ENCODE assay signal across 17 cellular contexts in the genomic region with DNA sequence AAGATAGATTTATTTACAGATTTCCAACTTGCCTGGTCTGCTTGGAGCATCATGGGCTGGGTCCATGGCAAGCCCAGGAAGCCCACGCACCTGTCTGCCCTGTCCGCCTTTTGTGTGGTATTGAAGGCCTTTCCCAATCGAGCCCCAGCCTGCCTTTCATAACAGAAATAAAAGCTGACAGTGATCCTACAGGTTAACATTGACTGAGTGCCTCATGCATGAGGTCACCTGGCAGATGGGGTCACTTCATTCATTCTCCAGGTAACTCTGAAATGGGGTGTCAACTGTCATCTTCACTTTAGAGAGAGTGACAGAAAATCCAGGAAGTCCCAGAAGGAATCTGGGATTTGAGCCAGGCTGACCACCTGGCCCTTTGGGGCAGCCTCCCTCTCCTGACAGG.
"Had no signal": no experiment of that assay in that cellular context is flagged by ENCODE, and none has a peak within 500 bp of the region (broad histone marks: within the 10 kb centered on the region; RNA-seq: fewer than 3 reads in every experiment).

No MANE protein-coding gene starts in this region.

- H3K36me3 ChIP-seq: ascending aorta, colonic mucosa, gastroesophageal sphincter, right atrium auricular region, tibial artery, uterus had no signal

- DNase-seq: activated CD4-positive, alpha-beta T cell treated with anti-CD3 and anti-CD28 coated beads for 4 hours; activated CD8-positive, alpha-beta memory T cell treated with anti-CD3 and anti-CD28 coated beads, Interleukin-2, amount 50 U/mL, for 48 hours; activated CD8-positive, alpha-beta T cell treated with anti-CD3 and anti-CD28 coated beads for 36 hours; activated naive CD4-positive, alpha-beta T cell; activated naive CD8-positive, alpha-beta T cell treated with anti-CD3 and anti-CD28 coated beads, Interleukin-2, amount 50 U/mL, for 24 hours; colonic mucosa; effector CD8-positive, alpha-beta T cell; kidney; T1000; tibial artery; uterus had no signal

- H3K4me1 ChIP-seq: ascending aorta, colonic mucosa, parathyroid adenoma, uterus had no signal

- H3K4me3 ChIP-seq: ascending aorta, colonic mucosa, gastroesophageal sphincter, right atrium auricular region, smooth muscle cell, tibial artery, uterus had no signal

- H3K27me3 ChIP-seq: colonic mucosa, uterus had no signal

- H3K79me2 ChIP-seq: parathyroid adenoma had no signal

- H3K9me3 ChIP-seq: ascending aorta, colonic mucosa, gastroesophageal sphincter, right atrium auricular region, tibial artery, uterus had no signal

- H3K4me2 ChIP-seq: smooth muscle cell had no signal

- H2AFZ ChIP-seq: parathyroid adenoma had no signal

- H3K27ac ChIP-seq: ascending aorta, colonic mucosa, gastroesophageal sphincter, parathyroid adenoma, right atrium auricular region, tibial artery, uterus, VCaP had no signal
